In genomic region chr16:47712276-47713224, GRCh38 we compare ENCODE assay signal across 1 cellular context.
TF ChIP-seq lines count a peak whose summit lies in the region.

No MANE protein-coding gene starts in this region.

TF ChIP-seq in IMR-90, 13 proteins besides CTCF, POLR2A, EP300 and RAD21 (continued from another document):
- TF ChIP-seq ELK1 (IDR thresholded peaks at IDR 0.05; ENCODE audit: borderline replicate concordance, low read depth, low read length): no peak
- TF ChIP-seq MAFK (IDR thresholded peaks at IDR 0.05; ENCODE audit: low read depth, low read length): no peak
- TF ChIP-seq CEBPB (IDR thresholded peaks at IDR 0.05; ENCODE audit: low read depth, low read length): no peak
- TF ChIP-seq MAZ (IDR thresholded peaks at IDR 0.05; ENCODE audit: borderline replicate concordance, low read depth, low read length): no peak
- TF ChIP-seq MXI1 (IDR thresholded peaks at IDR 0.05; ENCODE audit: borderline replicate concordance, low read depth, low read length): no peak
- TF ChIP-seq USF2 (IDR thresholded peaks at IDR 0.05; ENCODE audit: low read depth, low read length): no peak
- no peak for TF ChIP-seq CHD1 (IDR thresholded peaks at IDR 0.05; ENCODE audit: low read depth, low read length)
- TF ChIP-seq RFX5 (IDR thresholded peaks at IDR 0.05; ENCODE audit: low read depth, low read length): no peak
- no peak for TF ChIP-seq SMC3 (IDR thresholded peaks at IDR 0.05; ENCODE audit: low read depth, low read length)
- TF ChIP-seq FOS (IDR thresholded peaks at IDR 0.05; ENCODE audit: low read depth, low read length): no peak
- no peak for TF ChIP-seq NFE2L2 (IDR thresholded peaks at IDR 0.05; ENCODE audit: low read depth, low read length)
